14 cellular contexts compared by ENCODE assay signal in genomic region chr13:73754241-73754640, GRCh38.
"Had no signal": no experiment of that assay in that cellular context is flagged by ENCODE, and none has a peak within 500 bp of the region (broad histone marks: within the 10 kb centered on the region; RNA-seq: fewer than 3 reads in every experiment).

No MANE protein-coding gene starts in this region.

- H3K27ac Mint-ChIP-seq: activated T-helper 1 cell treated with anti-CD3 and anti-CD28 coated beads, Interleukin-12 subunit alpha, Interleukin-12 subunit beta, Interleukin-2, Interleukin-4 antibody, amounts not matched to agents 30 ng/mL and 10 ng/mL and 1 ng/mL, durations not matched to agents 14 hours and 24 hours and 36 hours; T-helper 2 cell treated with Interferon-gamma antibody and Interleukin-4, amounts not matched to agents 5 μg/mL and 100 μg/mL, for 36 hours had no signal

- H3K4me3 Mint-ChIP-seq: activated CD8-positive, alpha-beta T cell treated with anti-CD3 and anti-CD28 coated beads, Interleukin-2, amount 10 ng/mL, durations not matched to agents 7 days and 5 days; activated naive CD4-positive, alpha-beta T cell treated with anti-CD3 and anti-CD28 coated beads, Interleukin-2, amount 50 U/mL, for 24 hours; activated T-helper 1 cell treated with anti-CD3 and anti-CD28 coated beads, Interleukin-12 subunit alpha, Interleukin-12 subunit beta, Interleukin-2, Interleukin-4 antibody, amounts not matched to agents 30 ng/mL and 10 ng/mL and 1 ng/mL, durations not matched to agents 14 hours and 24 hours and 36 hours; T-helper 2 cell treated with Interferon-gamma antibody and Interleukin-4, amounts not matched to agents 5 μg/mL and 100 μg/mL, for 36 hours had no signal

- H3K27me3 Mint-ChIP-seq: activated naive CD4-positive, alpha-beta T cell treated with anti-CD3 and anti-CD28 coated beads, Interleukin-2, amount 50 U/mL, for 24 hours had no signal

- DNase-seq: activated CD4-positive, alpha-beta T cell treated with anti-CD3 and anti-CD28 coated beads for 48 hours; activated CD4-positive, alpha-beta T cell treated with anti-CD3 and anti-CD28 coated beads, Interleukin-2, amount 50 U/mL, for 4 hours; activated CD4-positive, CD25-positive, alpha-beta regulatory T cell treated with anti-CD3 and anti-CD28 coated beads, Interleukin-2, amount 50 U/mL, for 72 hours; activated CD8-positive, alpha-beta memory T cell treated with anti-CD3 and anti-CD28 coated beads, Interleukin-2, amount 50 U/mL, for 48 hours; activated effector memory CD4-positive, alpha-beta T cell treated with Interleukin-2 at 50 U/mL for 16 hours; activated naive CD4-positive, alpha-beta T cell; activated T-cell treated with anti-CD3 and anti-CD28 coated beads, Interleukin-2, amount 50 U/mL, for 1 hour; aorta; NCI-H2081 treated with DMSO at 0.1 percent for 48 hours; NCI-H446 treated with DMSO at 0.1 percent for 48 hours had no signal

- H3K9me3 Mint-ChIP-seq: activated naive CD4-positive, alpha-beta T cell treated with anti-CD3 and anti-CD28 coated beads, Interleukin-2, amount 50 U/mL, for 24 hours; activated T-helper 1 cell treated with anti-CD3 and anti-CD28 coated beads, Interleukin-12 subunit alpha, Interleukin-12 subunit beta, Interleukin-2, Interleukin-4 antibody, amounts not matched to agents 30 ng/mL and 10 ng/mL and 1 ng/mL, durations not matched to agents 14 hours and 24 hours and 36 hours; T-helper 2 cell treated with Interferon-gamma antibody and Interleukin-4, amounts not matched to agents 5 μg/mL and 100 μg/mL, for 36 hours had no signal
